13 cellular contexts compared by ENCODE assay signal in the genomic region with DNA sequence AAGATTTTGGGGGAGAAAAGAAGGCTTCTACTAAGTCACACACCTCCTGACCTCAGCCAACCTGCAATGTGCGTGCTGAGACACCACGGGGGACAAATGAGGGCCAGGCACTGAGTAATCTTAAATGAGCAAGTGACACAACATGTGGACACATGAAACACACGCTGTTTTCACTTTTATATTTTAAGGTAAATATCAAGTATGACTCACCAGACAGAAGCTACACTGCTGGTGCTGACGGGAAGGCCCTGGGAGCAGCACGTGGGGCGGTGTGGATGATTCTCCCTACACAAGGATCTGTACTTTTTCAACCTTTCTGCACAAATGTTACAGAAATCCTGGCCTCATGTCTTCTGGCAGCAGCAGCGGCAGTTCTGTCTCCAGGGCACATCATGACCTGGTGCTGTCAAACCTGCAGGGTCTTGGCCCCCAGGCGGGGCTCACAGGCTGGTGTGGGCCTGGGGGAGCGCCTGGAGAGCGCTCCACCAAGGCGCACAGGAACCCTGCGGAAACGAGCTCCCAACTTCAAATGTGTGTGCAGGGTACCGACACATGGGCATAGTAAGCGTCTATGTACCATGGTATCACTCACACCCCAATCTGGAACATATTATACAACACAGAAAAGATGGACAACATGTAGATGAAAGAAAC.
DNase-seq lines count a peak whose midpoint lies in the region; ATAC-seq and TF ChIP-seq lines count a peak whose summit lies in the region.
"Had no signal": no experiment of that assay in that cellular context is flagged by ENCODE, and none has a peak within 500 bp of the region (broad histone marks: within the 10 kb centered on the region; RNA-seq: fewer than 3 reads in every experiment).

No MANE protein-coding gene starts in this region.

- DNase-seq in activated naive CD4-positive, alpha-beta T cell treated with anti-CD3 and anti-CD28 coated beads, Interleukin-2, amount 50 U/mL, for 72 hours (ENCODE audit: low spot score in 2 of 2), result no peak
- DNase-seq in activated naive CD4-positive, alpha-beta T cell (lab: John Stamatoyannopoulos, UW), result no peak
- DNase-seq in activated naive CD8-positive, alpha-beta T cell treated with anti-CD3 and anti-CD28 coated beads, Interleukin-2, amount 10 ng/mL, durations not matched to agents 7 days and 5 days, result peak; percentile 12
- DNase-seq in fibroblast of peridontal ligament (ENCODE audit: extremely low read depth), result peak; percentile 8
- peak; percentile 58 for DNase-seq in type B pancreatic cell (ENCODE audit: extremely low spot score, unreplicated experiment)
- no peak for DNase-seq in NAMALWA (ENCODE audit: low spot score)
- no peak for DNase-seq in NCI-H446 (lab: John Stamatoyannopoulos, UW)
- DNase-seq: activated T-cell treated with anti-CD3 and anti-CD28 coated beads, Interleukin-2, amount 50 U/mL, for 72 hours; Karpas-422; NCI-H2107; stimulated activated CD4-positive, alpha-beta T cell treated with anti-CD3 and anti-CD28 coated beads, Interleukin-15, amount 100 ng/mL, for 24 hours had no signal

- TF ChIP-seq CTCF in type B pancreatic cell (conservative IDR thresholded peaks at IDR 0.05), result no peak

- peak overlapping the region; percentile 18 to 29 for H3K27ac Mint-ChIP-seq in activated naive CD4-positive, alpha-beta T cell treated with anti-CD3 and anti-CD28 coated beads, Interleukin-2, amount 50 U/mL, for 72 hours
- H3K27ac Mint-ChIP-seq in activated naive CD8-positive, alpha-beta T cell treated with anti-CD3 and anti-CD28 coated beads, Interleukin-2, amount 10 ng/mL, durations not matched to agents 7 days and 5 days, result no peak overlapping the region
- H3K27ac Mint-ChIP-seq in type B pancreatic cell, result no peak overlapping the region
- H3K27ac Mint-ChIP-seq: WTC11 had no signal

- no peak overlapping the region for H3K4me3 Mint-ChIP-seq in activated naive CD8-positive, alpha-beta T cell treated with anti-CD3 and anti-CD28 coated beads, Interleukin-2, amount 10 ng/mL, durations not matched to agents 7 days and 5 days
- H3K4me3 Mint-ChIP-seq in type B pancreatic cell, result no peak overlapping the region
- H3K4me3 Mint-ChIP-seq: activated T-cell treated with anti-CD3 and anti-CD28 coated beads, Interleukin-2, amount 50 U/mL, for 72 hours; WTC11 had no signal

- no peaks in the 10 kb centered on the region for H3K4me1 Mint-ChIP-seq in activated naive CD8-positive, alpha-beta T cell treated with anti-CD3 and anti-CD28 coated beads, Interleukin-2, amount 10 ng/mL, durations not matched to agents 7 days and 5 days
- no peaks in the 10 kb centered on the region for H3K4me1 Mint-ChIP-seq in type B pancreatic cell (ENCODE audit: unreplicated experiment)
- H3K4me1 Mint-ChIP-seq: WTC11 had no signal

- H3K9me3 Mint-ChIP-seq in activated naive CD4-positive, alpha-beta T cell treated with anti-CD3 and anti-CD28 coated beads, Interleukin-2, amount 50 U/mL, for 72 hours, result no peaks in the 10 kb centered on the region
- no peaks in the 10 kb centered on the region for H3K9me3 Mint-ChIP-seq in activated naive CD8-positive, alpha-beta T cell treated with anti-CD3 and anti-CD28 coated beads, Interleukin-2, amount 10 ng/mL, durations not matched to agents 7 days and 5 days
- H3K9me3 Mint-ChIP-seq in type B pancreatic cell, result no peaks in the 10 kb centered on the region
- H3K9me3 Mint-ChIP-seq: activated T-cell treated with anti-CD3 and anti-CD28 coated beads, Interleukin-2, amount 50 U/mL, for 72 hours; WTC11 had no signal

- no peaks in the 10 kb centered on the region for H3K27me3 Mint-ChIP-seq in activated naive CD8-positive, alpha-beta T cell treated with anti-CD3 and anti-CD28 coated beads, Interleukin-2, amount 10 ng/mL, durations not matched to agents 7 days and 5 days
- no peaks in the 10 kb centered on the region for H3K27me3 Mint-ChIP-seq in type B pancreatic cell

- peaks cover 0 to 13% of the 10 kb centered on the region in 2 donors for H3K36me3 Mint-ChIP-seq in activated naive CD4-positive, alpha-beta T cell treated with anti-CD3 and anti-CD28 coated beads, Interleukin-2, amount 50 U/mL, for 72 hours
- peaks cover 16% of the 10 kb centered on the region for H3K36me3 Mint-ChIP-seq in activated naive CD8-positive, alpha-beta T cell treated with anti-CD3 and anti-CD28 coated beads, Interleukin-2, amount 10 ng/mL, durations not matched to agents 7 days and 5 days
- H3K36me3 Mint-ChIP-seq in type B pancreatic cell, result peaks cover 18% of the 10 kb centered on the region

- POLR2A ChIA-PET in activated naive CD8-positive, alpha-beta T cell treated with anti-CD3 and anti-CD28 coated beads, Interleukin-2, amount 10 ng/mL, durations not matched to agents 7 days and 5 days (lab: Charles Lee), result no interaction called here

- ATAC-seq in activated naive CD4-positive, alpha-beta T cell treated with anti-CD3 and anti-CD28 coated beads, Interleukin-2, amount 50 U/mL, for 72 hours, result peak in 1 of 2 donors; percentile 36
- no peak for ATAC-seq in activated naive CD8-positive, alpha-beta T cell treated with anti-CD3 and anti-CD28 coated beads, Interleukin-2, amount 10 ng/mL, durations not matched to agents 7 days and 5 days (ENCODE audit: low read depth)
- ATAC-seq in HG02981 (IDR thresholded peaks at IDR 0.05; ENCODE audit: unreplicated experiment), result no peak
- ATAC-seq: activated T-cell treated with anti-CD3 and anti-CD28 coated beads, Interleukin-2, amount 50 U/mL, for 72 hours; WTC11 had no signal

Comparison
In these comparisons a context has a peak if more than half of its experiments do, and no peak if none do; other contexts are left out.
1. DNase-seq: peak in activated naive CD8-positive, alpha-beta T cell treated with anti-CD3 and anti-CD28 coated beads, Interleukin-2, amount 10 ng/mL, durations not matched to agents 7 days and 5 days (single experiment), fibroblast of peridontal ligament (single experiment) and type B pancreatic cell (single experiment); none in activated naive CD4-positive, alpha-beta T cell treated with anti-CD3 and anti-CD28 coated beads, Interleukin-2, amount 50 U/mL, for 72 hours (0 of 2), activated naive CD4-positive, alpha-beta T cell (0 of 4), NAMALWA (single experiment) and NCI-H446 (0 of 2).
2. H3K27ac Mint-ChIP-seq: peak in activated naive CD4-positive, alpha-beta T cell treated with anti-CD3 and anti-CD28 coated beads, Interleukin-2, amount 50 U/mL, for 72 hours (2 of 2); none in activated naive CD8-positive, alpha-beta T cell treated with anti-CD3 and anti-CD28 coated beads, Interleukin-2, amount 10 ng/mL, durations not matched to agents 7 days and 5 days (single experiment) and type B pancreatic cell (single experiment).